8 cellular contexts compared by ENCODE assay signal in genomic region chr17:48610282-48611211, GRCh38. TPM values are rescaled to one million over a fixed set of nuclear protein-coding genes. Genes with fewer than 3 reads are reported as not detected.
DNase-seq lines count a peak whose midpoint lies in the region; ATAC-seq, FAIRE-seq and TF ChIP-seq lines count a peak whose summit lies in the region.

TSS of gene HOXB7 (minus strand) at chr17:48611017. CDS start at chr17:48610918, 99 bp downstream.

- peak; percentile 44 for ATAC-seq in HepG2
- no peak for ATAC-seq in HG02884 (IDR thresholded peaks at IDR 0.05; ENCODE audit: unreplicated experiment)

- H3K27ac ChIP-seq in DOHH2 (ENCODE audit: low read depth, low read length) (peak within 1 kb of the TSS; percentile 24; the same call in 1 of the 2 replicates), HUES48 (ENCODE audit: low read depth, low read length) (no peak within 1 kb of the TSS), HepG2 (ENCODE audit: extremely low read length, insufficient read depth, low read length) (no peak within 1 kb of the TSS)

- H3K79me2 ChIP-seq in DOHH2 (ENCODE audit: control insufficient read depth, low read length), result no peaks in the 10 kb centered on the region
- H3K79me2 ChIP-seq in HepG2 (ENCODE audit: insufficient read depth, low read length), result no peaks in the 10 kb centered on the region

- H3K27me3 Mint-ChIP-seq in brain, result no peaks in the 10 kb centered on the region

- H4K20me1 ChIP-seq in DOHH2 (ENCODE audit: control insufficient read depth, insufficient read depth, low read depth, low read length) (no peaks in the 10 kb centered on the region), HepG2 (ENCODE audit: insufficient read depth, low read length) (no peaks in the 10 kb centered on the region; the same call in 1 of the 2 replicates)

- no peaks in the 10 kb centered on the region for H3K36me3 Mint-ChIP-seq in brain

- H3K9ac ChIP-seq in HUES48 (ENCODE audit: low read depth, low read length) (no peak within 1 kb of the TSS), HepG2 (ENCODE audit: insufficient read depth, low read depth, low read length) (no peak within 1 kb of the TSS)

- intact Hi-C loops in HepG2 (cut with micrococcal nuclease; ENCODE audit: unreplicated experiment), result no loop called here

- TF ChIP-seq CTCF in DOHH2 (IDR thresholded peaks at IDR 0.05; ENCODE audit: low read depth, low read length, poor library complexity, severe bottlenecking) (no peak), brain (conservative IDR thresholded peaks at IDR 0.05) (no peak), HepG2 (CRISPR knock-in tag; IDR thresholded peaks at IDR 0.05) (0 out of 2 replicates have a peak, but pooled peaks have one; percentile 3), D721Med (IDR thresholded peaks at IDR 0.05; ENCODE audit: insufficient read depth, missing control alignments) (no peak)

- H3K36me3 ChIP-seq in DOHH2 (ENCODE audit: control insufficient read depth, low read length) (no peaks in the 10 kb centered on the region), HUES48 (ENCODE audit: control insufficient read depth, insufficient read depth, low read length) (no peaks in the 10 kb centered on the region), HepG2 (replicated peaks in 1 of 2; ENCODE audit: control insufficient read depth in 1 of 2, insufficient read depth in 2 of 2, low read length in 2 of 2) (no peaks in the 10 kb centered on the region)

- no peaks in the 10 kb centered on the region for H3F3A ChIP-seq in DOHH2 (ENCODE audit: control insufficient read depth, insufficient read depth)

- DNase-seq in SW480 (ENCODE audit: low spot score) (peak; percentile 63), HepG2 (ENCODE audit: low spot score) (no peak), D721Med (ENCODE audit: insufficient read length, low spot score) (no peak)
- peak; percentile 62 to 68 for DNase-seq in stimulated activated CD8-positive, alpha-beta memory T cell treated with anti-CD3 and anti-CD28 coated beads, Interleukin-2, amount 100 ng/mL, for 48 hours (ENCODE audit: low read depth in 2 of 2)

- no peak within 1 kb of the TSS for H2AFZ ChIP-seq in HepG2 (ENCODE audit: low read length)

- in situ Hi-C loops in HepG2 (cut with HindIII; ENCODE audit: extremely low pct_ligation_motif_present, low pct_unique_long_range_greater_than_20kb), result loop anchor here (5.0 kb wide), 1 partner anchor 583 kb away; no protein-coding TSS in a partner anchor

- peak within 1 kb of the TSS; percentile 84 to 91 (median 89) for H3K4me3 Mint-ChIP-seq in brain

- H3K4me3 ChIP-seq in DOHH2 (ENCODE audit: low read length) (peak within 1 kb of the TSS; percentile 83), HUES48 (ENCODE audit: low read depth, low read length) (peak within 1 kb of the TSS; percentile 51), HepG2 (replicated peaks in 1 of 3; ENCODE audit: insufficient read depth in 1 of 3, low read depth in 2 of 3, low read length in 3 of 3) (peak within 1 kb of the TSS; percentile 19 to 72 (median 45); a peak in 5 of 6 replicates)

- CTCF ChIA-PET in HepG2 (lab: Yijun Ruan, JAX; ENCODE audit: low intra/inter-chr PET ratio, low total read pairs), result no interaction called here

- peaks cover 24% of the 10 kb centered on the region for H3K4me1 ChIP-seq in DOHH2 (ENCODE audit: control insufficient read depth, low read length)
- peaks cover 7% of the 10 kb centered on the region; the same call in 1 of the 2 replicates for H3K4me1 ChIP-seq in HUES48 (ENCODE audit: control insufficient read depth, insufficient read depth, low read length)
- peaks cover 23% of the 10 kb centered on the region for H3K4me1 ChIP-seq in HepG2 (ENCODE audit: insufficient read depth, low read length)

- BruUV-seq in HepG2 (replicated peaks; lab: Mats Ljungman, UMichigan), result no TSS peak

- FAIRE-seq in HepG2 (lab: Jason Lieb, UNC) (no peak), D721Med (lab: Jason Lieb, UNC) (no peak)

- H3K9me2 ChIP-seq in DOHH2 (replicated peaks; ENCODE audit: control insufficient read depth, low read length), result no peaks in the 10 kb centered on the region

- H3K27me3 ChIP-seq in DOHH2 (ENCODE audit: control insufficient read depth, low read length) (peaks cover 32% of the 10 kb centered on the region), HUES48 (ENCODE audit: control insufficient read depth, insufficient read depth, low read length) (peaks cover 100% of the 10 kb centered on the region), HepG2 (ENCODE audit: control insufficient read depth in 1 of 2, insufficient read depth in 2 of 2, low read length in 2 of 2) (peaks cover 21 to 95% of the 10 kb centered on the region in 2 experiments; a peak in 4 of 5 replicates)

- peaks cover 0 to 11% (median 8%) of the 10 kb centered on the region in 5 experiments for H3K9me3 Mint-ChIP-seq in brain

- WGBS in HepG2 (ENCODE audit: low lambda C conversion rate), result 23% methylated on average over 42 of the region's 79 CpGs

- peak within 1 kb of the TSS; percentile 82 for H3K4me2 ChIP-seq in DOHH2 (ENCODE audit: low read length)
- peak within 1 kb of the TSS; percentile 74 for H3K4me2 ChIP-seq in HepG2 (ENCODE audit: low read depth, low read length)

- no peak for TF ChIP-seq EP300 in HepG2 (IDR thresholded peaks at IDR 0.05; ENCODE audit: low read depth in 2 of 2, low read length in 2 of 2)
- TF ChIP-seq EP300 in HepG2 (CRISPR knock-in tag; IDR thresholded peaks at IDR 0.05; ENCODE audit: borderline replicate concordance), result no peak

- H3K4me1 Mint-ChIP-seq in brain, result peaks cover 28% of the 10 kb centered on the region

- no peak for TF ChIP-seq POLR2A in HepG2 (IDR thresholded peaks at IDR 0.05; ENCODE audit: insufficient read depth in 1 of 2, low read depth in 2 of 2, low read length in 2 of 2)

- H3K27ac Mint-ChIP-seq in brain, result peak within 1 kb of the TSS in 3 of 5 experiments; percentile 84 to 97 (median 89)

- POLR2A ChIA-PET in HepG2 (lab: Yijun Ruan, JAX), result no interaction called here

- TF ChIP-seq RAD21 in HepG2 (CRISPR knock-in tag; IDR thresholded peaks at IDR 0.05), result no peak

- H3K9me3 ChIP-seq in DOHH2 (ENCODE audit: control insufficient read depth, insufficient read depth, low read length) (no peaks in the 10 kb centered on the region), HUES48 (ENCODE audit: control insufficient read depth, insufficient read depth, low read length) (no peaks in the 10 kb centered on the region), HepG2 (ENCODE audit: low read length) (no peaks in the 10 kb centered on the region)

TF ChIP-seq in HepG2, 621 proteins besides CTCF, POLR2A, EP300 and RAD21 (continues in another document):
- TF ChIP-seq, protein P1, sequence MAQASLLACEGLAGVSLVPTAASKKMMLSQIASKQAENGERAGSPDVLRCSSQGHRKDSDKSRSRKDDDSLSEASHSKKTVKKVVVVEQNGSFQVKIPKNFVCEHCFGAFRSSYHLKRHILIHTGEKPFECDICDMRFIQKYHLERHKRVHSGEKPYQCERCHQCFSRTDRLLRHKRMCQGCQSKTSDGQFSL (CRISPR knock-in tag; IDR thresholded peaks at IDR 0.05), result 0 out of 2 replicates have a peak, but pooled peaks have one; percentile 45
- TF ChIP-seq HNRNPK (IDR thresholded peaks at IDR 0.05; ENCODE audit: low read depth, low read length, poor library complexity, severe bottlenecking), result peak; percentile 22
- TF ChIP-seq ZSCAN29 (CRISPR knock-in tag; conservative IDR thresholded peaks at IDR 0.05), result peak; percentile 99
- peak; percentile 90 for TF ChIP-seq RAD51 (IDR thresholded peaks at IDR 0.05; ENCODE audit: borderline replicate concordance)
- TF ChIP-seq PHF8 (CRISPR knock-in tag; IDR thresholded peaks at IDR 0.05), result 0 out of 2 replicates have a peak, but pooled peaks have one; percentile 8
- TF ChIP-seq KDM5B (CRISPR knock-in tag; IDR thresholded peaks at IDR 0.05; ENCODE audit: borderline replicate concordance), result peak; percentile 45; the same call in 1 of the 2 replicates

RNA-seq across cellular contexts. Expression of gene HOXB7, which starts in this region (rescaled TPM):
- polyA plus RNA-seq in brain (ENCODE audit: insufficient read depth, low read depth, low replicate concordance) (37.1 TPM), HepG2 (2011; rRNA removed) (0.04 and 0.08 TPM in 2 replicates)
- not detected in 2 replicates for total RNA-seq in HepG2 (2016; rRNA removed; fragmentation: Illumina TruSeq; extraction: Trizol)
- total RNA-seq in HepG2 (2016; cell fraction: cytosol; rRNA removed; fragmentation: Illumina TruSeq; extraction: Trizol; ENCODE audit: low read depth), result not detected in 2 replicates
- total RNA-seq in HepG2 (2016; cell fraction: insoluble cytoplasmic fraction; rRNA removed; fragmentation: Illumina TruSeq; extraction: Trizol), result not detected in 2 replicates
- not detected in 2 replicates for total RNA-seq in HepG2 (2016; cell fraction: membrane; rRNA removed; fragmentation: Illumina TruSeq; extraction: Trizol)
- total RNA-seq in HepG2 (2016; cell fraction: nucleus; rRNA removed; fragmentation: Illumina TruSeq; extraction: Trizol), result not detected in 2 replicates
- not detected in 2 replicates for polyA plus RNA-seq in HepG2 (2011; cell fraction: cytosol; rRNA removed)
- polyA plus RNA-seq in HepG2 (2011; cell fraction: nucleus; rRNA removed), result not detected in 2 replicates
- not detected in 2 replicates for polyA plus RNA-seq in HepG2 (2012)
- not detected in 2 replicates for polyA plus RNA-seq in HepG2 (2016; cell fraction: cytosol; fragmentation: Illumina TruSeq; extraction: Trizol; ENCODE audit: low read depth)
- polyA plus RNA-seq in HepG2 (2016; cell fraction: insoluble cytoplasmic fraction; fragmentation: Illumina TruSeq; extraction: Trizol; ENCODE audit: low read depth), result not detected in 2 replicates
- not detected in 2 replicates for polyA plus RNA-seq in HepG2 (2016; cell fraction: membrane; fragmentation: Illumina TruSeq; extraction: Trizol; ENCODE audit: low read depth)
- polyA plus RNA-seq in HepG2 (2016; cell fraction: nucleus; fragmentation: Illumina TruSeq; extraction: Trizol; ENCODE audit: insufficient read depth, low read depth), result not detected in 2 replicates
- polyA minus RNA-seq in HepG2 (2011; rRNA and poly(A)+ RNA removed; ENCODE audit: low replicate concordance), result 8.9 TPM in 1 of 2 replicates, not detected in the other
- not detected in 2 replicates for polyA minus RNA-seq in HepG2 (2011; cell fraction: cytosol; rRNA and poly(A)+ RNA removed)
- polyA minus RNA-seq in HepG2 (2011; cell fraction: nucleus; rRNA and poly(A)+ RNA removed), result not detected in 2 replicates

Comparison
In these comparisons a context has a peak if more than half of its experiments do, and no peak if none do; other contexts are left out.
1. RNA of gene HOXB7 (polyA plus RNA-seq): 37.1 TPM in brain (single experiment); 0.04 to 0.08 TPM in HepG2; every median in the first group is over 10 times any median in the second.
2. DNase-seq: peak in SW480 (single experiment) and stimulated activated CD8-positive, alpha-beta memory T cell treated with anti-CD3 and anti-CD28 coated beads, Interleukin-2, amount 100 ng/mL, for 48 hours (2 of 2); none in HepG2 (single experiment) and D721Med (single experiment).
3. Peak in every context shown above with its lines, with median percentiles within 50 percentile points of each other: H3K4me3 ChIP-seq.